21 cellular contexts compared by ENCODE assay signal in the genomic region with DNA sequence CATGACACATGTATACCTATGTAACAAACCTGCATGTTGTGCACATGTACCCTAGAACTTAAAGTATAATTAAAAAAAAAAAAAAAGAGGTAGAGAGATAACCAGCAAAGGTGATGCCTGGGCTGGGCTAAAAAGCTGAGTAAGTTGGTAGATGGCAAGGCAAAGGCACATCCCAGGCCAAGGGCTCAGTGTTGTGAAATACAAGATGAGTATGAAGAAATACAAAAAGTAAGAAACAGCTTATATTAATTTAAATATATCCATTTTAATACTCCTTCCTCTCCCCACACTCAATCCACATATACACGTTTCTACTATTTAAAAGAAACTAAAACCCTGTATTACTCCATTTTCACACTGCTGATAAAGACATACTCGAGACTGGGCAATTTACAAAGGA. TPM values are rescaled to one million over a fixed set of nuclear protein-coding genes. Genes with fewer than 3 reads are reported as not detected.
"Had no signal": no experiment of that assay in that cellular context is flagged by ENCODE, and none has a peak within 500 bp of the region (broad histone marks: within the 10 kb centered on the region; RNA-seq: fewer than 3 reads in every experiment).

No MANE protein-coding gene starts in this region.

- H3K4me3 ChIP-seq: gastroesophageal sphincter, hepatocyte, ovary, right lobe of liver, tibial nerve had no signal

- H3K27me3 ChIP-seq: gastroesophageal sphincter, hepatocyte, ovary, right lobe of liver, tibial nerve had no signal

- H3K27ac Mint-ChIP-seq: activated naive CD4-positive, alpha-beta T cell treated with anti-CD3 and anti-CD28 coated beads for 36 hours; dendritic cell treated with granulocyte-macrophage colony-stimulating factor and Interleukin-4, amounts not matched to agents 40 ng/mL and 50 ng/mL, for 4 days; mesothelial cell of epicardium; naive thymus-derived CD4-positive, alpha-beta T cell; progenitor cell of endocrine pancreas had no signal

- H3K27me3 Mint-ChIP-seq: dendritic cell treated with granulocyte-macrophage colony-stimulating factor and Interleukin-4, amounts not matched to agents 40 ng/mL and 50 ng/mL, for 4 days; naive thymus-derived CD4-positive, alpha-beta T cell; progenitor cell of endocrine pancreas had no signal

- H3K9me3 Mint-ChIP-seq: activated naive CD4-positive, alpha-beta T cell treated with anti-CD3 and anti-CD28 coated beads for 36 hours; central memory CD8-positive, alpha-beta T cell had no signal

- H3K36me3 ChIP-seq: gastroesophageal sphincter, ovary, right lobe of liver, tibial nerve, WERI-Rb-1 had no signal

- H3K4me3 Mint-ChIP-seq: activated naive CD4-positive, alpha-beta T cell treated with anti-CD3 and anti-CD28 coated beads for 36 hours; central memory CD8-positive, alpha-beta T cell; dendritic cell treated with granulocyte-macrophage colony-stimulating factor and Interleukin-4, amounts not matched to agents 40 ng/mL and 50 ng/mL, for 4 days; mesothelial cell of epicardium; naive thymus-derived CD4-positive, alpha-beta T cell had no signal

- ATAC-seq: activated CD4-positive, CD25-positive, alpha-beta regulatory T cell treated with anti-CD3 and anti-CD28 coated beads, Interleukin-2, amount 50 U/mL, for 24 hours; gastroesophageal sphincter; naive thymus-derived CD4-positive, alpha-beta T cell had no signal

- DNase-seq: activated CD4-positive, alpha-beta T cell treated with anti-CD3 and anti-CD28 coated beads for 48 hours; activated CD4-positive, alpha-beta T cell treated with anti-CD3 and anti-CD28 coated beads, Interleukin-2, amount 50 U/mL, for 48 hours; activated CD8-positive, alpha-beta memory T cell treated with anti-CD3 and anti-CD28 coated beads for 24 hours; activated effector memory CD4-positive, alpha-beta T cell treated with Interleukin-2 at 50 U/mL for 16 hours; activated naive CD4-positive, alpha-beta T cell treated with anti-CD3 and anti-CD28 coated beads for 36 hours; islet precursor cell; naive thymus-derived CD4-positive, alpha-beta T cell; ovary; right lobe of liver; stimulated activated CD4-positive, alpha-beta T cell treated with anti-CD3 and anti-CD28 coated beads, Interleukin-2, amount 100 ng/mL, for 48 hours; stimulated activated naive CD4-positive, alpha-beta T cell treated with Interleukin-2 at 50 U/mL for 16 hours; WERI-Rb-1 had no signal

- H3K9me3 ChIP-seq: gastroesophageal sphincter, ovary, right lobe of liver had no signal

- H3K4me1 ChIP-seq: gastroesophageal sphincter, tibial nerve had no signal

- H3K4me1 Mint-ChIP-seq: central memory CD8-positive, alpha-beta T cell; naive thymus-derived CD4-positive, alpha-beta T cell had no signal

RNA-seq across cellular contexts. Expression of a gene that starts 25.7 kb away (rescaled TPM):
- polyA plus RNA-seq: neural cell had no signal
